Comparison of ENCODE assay signal across 11 cellular contexts in the genomic region with DNA sequence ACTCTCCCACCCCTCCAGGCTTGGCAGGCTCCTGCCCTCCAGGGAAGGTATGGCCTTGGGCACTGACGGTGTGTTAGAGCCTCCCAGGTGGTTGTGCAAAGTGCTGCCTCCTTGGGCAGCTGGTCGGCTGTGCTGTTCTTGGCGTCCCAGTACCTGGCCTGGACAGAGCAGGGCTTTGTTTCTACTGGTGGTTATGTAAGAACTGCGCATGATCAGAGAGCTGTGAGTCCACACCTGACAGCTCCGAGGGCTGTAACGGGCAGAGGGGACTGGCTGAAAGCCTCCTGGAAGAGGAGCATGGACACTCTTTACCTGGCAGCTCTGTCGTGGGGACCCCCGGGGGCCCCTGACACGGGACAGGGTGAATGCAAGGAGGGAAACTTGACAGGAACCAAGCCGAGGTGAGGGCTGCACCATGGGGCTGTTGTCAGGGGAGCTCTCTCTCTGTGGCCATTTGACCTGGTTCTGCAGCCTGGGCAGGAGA. TPM values are rescaled to one million over a fixed set of nuclear protein-coding genes. Genes with fewer than 3 reads are reported as not detected.
"Had no signal": no experiment of that assay in that cellular context is flagged by ENCODE, and none has a peak within 500 bp of the region (broad histone marks: within the 10 kb centered on the region; RNA-seq: fewer than 3 reads in every experiment).

No MANE protein-coding gene starts in this region.

- H3K27ac ChIP-seq: right atrium auricular region, transverse colon had no signal

- DNase-seq: activated CD4-positive, alpha-beta T cell treated with anti-CD3 and anti-CD28 coated beads, Interleukin-2, amount 50 U/mL, for 48 hours; activated CD8-positive, alpha-beta memory T cell treated with anti-CD3 and anti-CD28 coated beads, Interleukin-2, amount 10 ng/mL, durations not matched to agents 7 days and 5 days; activated effector memory CD4-positive, alpha-beta T cell treated with Interleukin-2 at 50 U/mL for 16 hours; activated T-cell treated with anti-CD3 and anti-CD28 coated beads, Interleukin-2, amount 50 U/mL, for 24 hours; dermis blood vessel endothelial cell; endodermal cell; mesenchymal stem cell; T-helper 17 cell; transverse colon had no signal

- ATAC-seq: activated CD8-positive, alpha-beta memory T cell treated with anti-CD3 and anti-CD28 coated beads, Interleukin-2, amount 10 ng/mL, durations not matched to agents 7 days and 5 days; stimulated activated effector memory CD8-positive, alpha-beta T cell treated with anti-CD3 and anti-CD28 coated beads, Interleukin-12 subunit alpha, Interleukin-12 subunit beta, amount 100 ng/mL, for 72 hours; T-helper 17 cell had no signal

- H3K36me3 ChIP-seq: right atrium auricular region, transverse colon had no signal

- H3K9me3 ChIP-seq: right atrium auricular region, transverse colon had no signal

- H3K27me3 ChIP-seq: right atrium auricular region had no signal

- H3K4me3 ChIP-seq: right atrium auricular region, transverse colon had no signal

RNA-seq across cellular contexts. Expression of gene SFRP5, which starts 3.1 kb away (rescaled TPM):
- total RNA-seq: activated CD8-positive, alpha-beta memory T cell treated with anti-CD3 and anti-CD28 coated beads, Interleukin-2, amount 10 ng/mL, durations not matched to agents 7 days and 5 days; dermis blood vessel endothelial cell; T-helper 17 cell had no signal
